ENCODE assay signal across 13 cellular contexts in the genomic region with DNA sequence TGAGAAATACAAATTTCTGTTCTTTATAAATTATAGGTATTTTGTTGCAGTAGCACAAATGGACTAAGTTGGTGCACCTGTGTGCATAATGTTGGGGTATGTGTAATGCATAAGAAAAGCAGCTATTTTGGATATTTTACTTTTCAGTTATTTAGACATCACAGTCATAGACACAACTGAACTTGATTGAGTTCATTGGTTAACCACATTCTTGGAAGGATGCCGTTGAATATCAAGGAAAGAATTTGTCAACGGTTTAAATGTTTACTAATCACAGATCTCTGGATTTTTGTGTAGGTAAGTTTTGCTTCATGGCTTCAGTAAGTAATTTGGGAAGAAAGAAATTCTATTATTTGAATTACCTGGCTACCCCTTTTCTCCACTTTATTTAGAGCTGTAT. TPM values are rescaled to one million over a fixed set of nuclear protein-coding genes. Genes with fewer than 3 reads are reported as not detected.
DNase-seq lines count a peak whose midpoint lies in the region; ATAC-seq and TF ChIP-seq lines count a peak whose summit lies in the region.
"Had no signal": no experiment of that assay in that cellular context is flagged by ENCODE, and none has a peak within 500 bp of the region (broad histone marks: within the 10 kb centered on the region; RNA-seq: fewer than 3 reads in every experiment).

No MANE protein-coding gene starts in this region.

- H3K14ac ChIP-seq in mesenchymal stem cell (ENCODE audit: low read length in 2 of 2): no peak overlapping the region

- CTCF ChIA-PET in MCF 10A (lab: Yijun Ruan, JAX) (interaction anchor here (0.6 to 2.9 kb wide), 12 partner anchors 10 to 1718 kb away, joined by 3 to 9 read pairs (median 3); no protein-coding TSS in a partner anchor), activated B cell treated with CpG ODN at 0.5 μM for 24 hours (lab: Charles Lee) (no interaction called here)

- H3K36me3 Mint-ChIP-seq in MCF 10A (ENCODE audit: insufficient read depth, unreplicated experiment) (peaks cover 9% of the 10 kb centered on the region), activated B cell treated with CpG ODN at 0.5 μM for 24 hours (ENCODE audit: low read depth) (peaks cover 37% of the 10 kb centered on the region)

- H3K4me1 Mint-ChIP-seq in MCF 10A (ENCODE audit: insufficient read depth, unreplicated experiment) (peaks cover 25% of the 10 kb centered on the region), activated B cell treated with CpG ODN at 0.5 μM for 24 hours (peaks cover 66% of the 10 kb centered on the region)

- H3K27me3 Mint-ChIP-seq in MCF 10A (ENCODE audit: insufficient read depth, unreplicated experiment) (no peaks in the 10 kb centered on the region), activated B cell treated with CpG ODN at 0.5 μM for 24 hours (no peaks in the 10 kb centered on the region)

- no peak overlapping the region for H2BK12ac ChIP-seq in mesenchymal stem cell (ENCODE audit: low read length in 2 of 2)

- H2BK120ac ChIP-seq in mesenchymal stem cell (ENCODE audit: low read depth, low read length): no peak overlapping the region

- no peak overlapping the region for H4K91ac ChIP-seq in mesenchymal stem cell (ENCODE audit: low read length)

- no peak overlapping the region for H4K8ac ChIP-seq in mesenchymal stem cell (ENCODE audit: low read length)

- 70% methylated on average over 2 of the region's 2 CpGs for WGBS in mesenchymal stem cell

- H3K27ac Mint-ChIP-seq in MCF 10A (ENCODE audit: low read depth, unreplicated experiment): no peak overlapping the region
- H3K27ac Mint-ChIP-seq in activated B cell treated with CpG ODN at 0.5 μM for 24 hours: peak overlapping the region; percentile 91

- peaks cover 7% of the 10 kb centered on the region for H3K79me1 ChIP-seq in mesenchymal stem cell (replicated peaks; ENCODE audit: low read length, poor library complexity, severe bottlenecking)

- no peak overlapping the region for H3K18ac ChIP-seq in mesenchymal stem cell (ENCODE audit: low read depth in 1 of 2, low read length in 2 of 2)

- H3K4ac ChIP-seq in mesenchymal stem cell (ENCODE audit: low read depth in 1 of 2, low read length in 2 of 2): no peak overlapping the region

- H3K4me2 ChIP-seq in mesenchymal stem cell (ENCODE audit: low read length, poor library complexity, severe bottlenecking): no peak overlapping the region

- no peak overlapping the region for H2BK5ac ChIP-seq in mesenchymal stem cell (ENCODE audit: low read depth, low read length, poor library complexity, severe bottlenecking)

- H3K27ac ChIP-seq in breast epithelium (no peak overlapping the region), thoracic aorta (no peak overlapping the region), mesenchymal stem cell (ENCODE audit: low read length, poor library complexity, severe bottlenecking) (no peak overlapping the region)
- H3K27ac ChIP-seq: C4-2B had no signal

- H3K36me3 ChIP-seq in breast epithelium (no peaks in the 10 kb centered on the region), thoracic aorta (peaks cover 5% of the 10 kb centered on the region), mesenchymal stem cell (ENCODE audit: control insufficient read depth in 1 of 2, insufficient read depth in 2 of 2, low read depth in 1 of 2, low read length in 2 of 2) (peaks cover 0 to 10% of the 10 kb centered on the region in 2 experiments)

- H2AFZ ChIP-seq in mesenchymal stem cell (ENCODE audit: low read depth, low read length): no peak overlapping the region

- H2AK5ac ChIP-seq in mesenchymal stem cell (ENCODE audit: low read length, severe bottlenecking): no peak overlapping the region

- H3K27me3 ChIP-seq in breast epithelium (no peaks in the 10 kb centered on the region), thoracic aorta (replicated peaks; ENCODE audit: insufficient read depth) (no peaks in the 10 kb centered on the region), mesenchymal stem cell (ENCODE audit: control insufficient read depth in 1 of 2, insufficient read depth in 1 of 2, low read length in 2 of 2) (no peaks in the 10 kb centered on the region)

- no peak overlapping the region for H2BK15ac ChIP-seq in mesenchymal stem cell (ENCODE audit: low read depth, poor library complexity, severe bottlenecking)

- H3K4me1 ChIP-seq in breast epithelium (no peaks in the 10 kb centered on the region), thoracic aorta (ENCODE audit: control insufficient read depth in 1 of 2, low read depth in 2 of 2) (peaks cover 22 to 39% of the 10 kb centered on the region in 2 donors), mesenchymal stem cell (ENCODE audit: control insufficient read depth, insufficient read depth, low read depth, low read length) (peaks cover 8% of the 10 kb centered on the region)

- intact Hi-C loops in MCF 10A (cut with micrococcal nuclease): no loop called here
- intact Hi-C loops in breast epithelium (cut with DNase I; ENCODE audit: low total_unique reads): no loop called here
- intact Hi-C loops in activated B cell treated with CpG ODN at 0.5 μM for 24 hours (cut with micrococcal nuclease): loop anchor here (5.0 to 10.0 kb wide), 3 partner anchors 81 to 1116 kb away; no protein-coding TSS in a partner anchor

- H3K4me3 ChIP-seq in breast epithelium (peak overlapping the region in 1 of 3 donors; percentile 8), fibroblast of pulmonary artery (replicated peaks; ENCODE audit: low read depth, low read length) (no peak overlapping the region), thoracic aorta (peak overlapping the region; percentile 86), mesenchymal stem cell (ENCODE audit: insufficient read depth in 1 of 2, low read depth in 1 of 2, low read length in 2 of 2) (peak overlapping the region in 1 of 2 experiments; percentile 85)

- ATAC-seq in activated B cell treated with CpG ODN at 0.5 μM for 24 hours (ENCODE audit: low read depth) (no peak), thoracic aorta (ENCODE audit: insufficient number of reproducible peaks, low FRiP score, low read depth) (no peak)

- H3K4me3 Mint-ChIP-seq in MCF 10A (ENCODE audit: unreplicated experiment) (peak overlapping the region; percentile 83), activated B cell treated with CpG ODN at 0.5 μM for 24 hours (peak overlapping the region; percentile 92)

- H3K9ac ChIP-seq in mesenchymal stem cell (ENCODE audit: low read length): no peak overlapping the region

- no peak for TF ChIP-seq CTCF in MCF 10A (IDR thresholded peaks at IDR 0.05; ENCODE audit: unreplicated experiment)
- TF ChIP-seq CTCF in breast epithelium (IDR thresholded peaks at IDR 0.05): no peak
- no peak for TF ChIP-seq CTCF in activated B cell treated with CpG ODN at 0.5 μM for 24 hours (IDR thresholded peaks at IDR 0.05)
- no peak for TF ChIP-seq CTCF in fibroblast of pulmonary artery (IDR thresholded peaks at IDR 0.05; ENCODE audit: low read length, missing control alignments)
- TF ChIP-seq CTCF in thoracic aorta (IDR thresholded peaks at IDR 0.05): no peak

- BruUV-seq in MCF 10A (replicated peaks; lab: Mats Ljungman, UMichigan): no TSS peak

- no peak overlapping the region for H3K23ac ChIP-seq in mesenchymal stem cell (ENCODE audit: low read length in 2 of 2)

- no peaks in the 10 kb centered on the region for H3K9me3 Mint-ChIP-seq in MCF 10A (ENCODE audit: unreplicated experiment)
- H3K9me3 Mint-ChIP-seq in activated B cell treated with CpG ODN at 0.5 μM for 24 hours: no peaks in the 10 kb centered on the region

- H3K9me3 ChIP-seq in breast epithelium: no peaks in the 10 kb centered on the region
- no peaks in the 10 kb centered on the region for H3K9me3 ChIP-seq in thoracic aorta
- no peaks in the 10 kb centered on the region for H3K9me3 ChIP-seq in mesenchymal stem cell (ENCODE audit: control insufficient read depth, low read length)

- POLR2A ChIA-PET in MCF 10A (lab: Yijun Ruan, JAX): interaction anchor here (0.8 to 5.5 kb wide), 12 partner anchors 10 to 1021 kb away, joined by 3 to 34 read pairs (median 4); no protein-coding TSS in a partner anchor
- POLR2A ChIA-PET in activated B cell treated with CpG ODN at 0.5 μM for 24 hours (lab: Charles Lee): interaction anchor here (1.1 kb wide), 1 partner anchor 1006 kb away, joined by 3 read pairs; no protein-coding TSS in a partner anchor

- TF ChIP-seq POLR2A in breast epithelium (IDR thresholded peaks at IDR 0.05): no peak

- peak; percentile 36 for DNase-seq in MCF 10A (ENCODE audit: unreplicated experiment)
- no peak for DNase-seq in breast epithelium (ENCODE audit: low spot score in 2 of 2)
- no peak for DNase-seq in activated B cell treated with CpG ODN at 0.5 μM for 24 hours
- DNase-seq in fibroblast of pulmonary artery (ENCODE audit: low read depth): peak; percentile 10
- no peak for DNase-seq in thoracic aorta (ENCODE audit: low spot score)
- DNase-seq in mesenchymal stem cell: no peak
- no peak for DNase-seq in DMS153 treated with DMSO at 0.1 percent for 48 hours (lab: John Stamatoyannopoulos, UW; ENCODE audit: unreplicated experiment)
- DNase-seq in NCI-H1417 (lab: John Stamatoyannopoulos, UW): no peak
- DNase-seq: anterior cingulate cortex, glutamatergic neuron, NCI-H524, occipital lobe had no signal

RNA-seq across cellular contexts. Expression of a gene that starts 4.1 kb away (rescaled TPM):
- total RNA-seq in MCF 10A (2022) (12.1 and 14.9 TPM in 2 replicates), breast epithelium (10 to 100 TPM in 2 of 3 donors, 1 to 10 TPM in 1; 8.8 to 20.2 (median 15.7) TPM), activated B cell treated with CpG ODN at 0.5 μM for 24 hours (18.7 and 21.0 TPM in 2 replicates), thoracic aorta (10 to 100 TPM; 13.3 to 17.3 TPM)
- 4.2 TPM for polyA plus RNA-seq in mesenchymal stem cell (2013, experiment 1 of 2)
- polyA plus RNA-seq in mesenchymal stem cell (2013, experiment 2 of 2): 4.4 TPM

Comparison
In these comparisons a context has a peak if more than half of its experiments do, and no peak if none do; other contexts are left out.
1. DNase-seq: peak in MCF 10A (single experiment) and fibroblast of pulmonary artery (single experiment); none in breast epithelium (0 of 2), activated B cell treated with CpG ODN at 0.5 μM for 24 hours (single experiment), thoracic aorta (single experiment), mesenchymal stem cell (single experiment), DMS153 treated with DMSO at 0.1 percent for 48 hours (single experiment) and NCI-H1417 (0 of 3).